8 cellular contexts compared by ENCODE assay signal in the genomic region with DNA sequence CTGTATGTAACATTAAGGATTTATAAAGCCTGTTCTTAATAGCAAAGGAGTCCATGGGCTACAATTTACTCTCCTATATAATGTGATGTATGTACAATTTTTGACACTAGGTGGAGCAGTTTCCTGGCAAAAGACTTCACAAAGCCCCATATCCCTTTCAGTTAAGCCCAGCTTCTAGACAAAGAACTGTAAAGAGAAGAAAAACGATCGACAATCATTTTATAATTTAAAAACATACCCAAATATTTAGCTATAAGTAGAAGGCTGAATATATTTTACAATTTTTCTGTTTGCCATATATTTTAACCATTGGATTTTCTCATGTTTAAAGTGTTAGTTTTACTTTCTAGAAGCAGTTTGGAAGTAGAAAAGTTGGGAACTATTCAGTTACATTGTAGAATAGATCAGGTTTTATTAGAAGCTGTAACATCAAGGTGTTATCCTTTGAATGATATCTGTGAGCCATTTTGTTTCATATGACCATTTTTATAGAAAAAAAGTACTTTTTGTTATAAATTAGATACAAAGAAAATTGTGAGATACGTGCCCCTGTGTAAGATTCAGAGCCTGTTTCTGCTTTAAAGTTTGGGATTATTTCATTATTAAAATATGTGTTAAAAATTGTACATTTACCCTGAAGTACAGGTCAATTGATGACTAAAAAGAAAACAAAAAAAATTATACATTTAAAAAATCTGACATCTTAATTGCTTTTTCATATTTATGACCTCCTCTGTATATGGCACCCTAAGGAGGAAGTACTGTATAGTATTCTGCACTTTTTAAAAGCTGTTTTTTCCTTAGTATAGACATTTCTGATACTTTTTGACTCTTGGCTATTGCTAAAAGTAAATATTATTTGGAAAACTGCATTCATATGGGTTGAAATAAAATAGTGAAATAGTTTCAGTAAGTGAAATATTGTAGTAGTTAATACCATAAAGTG. TPM values are rescaled to one million over a fixed set of nuclear protein-coding genes. Genes with fewer than 3 reads are reported as not detected.
DNase-seq lines count a peak whose midpoint lies in the region; ATAC-seq and TF ChIP-seq lines count a peak whose summit lies in the region.

No MANE protein-coding gene starts in this region.

- peaks cover 10% of the 10 kb centered on the region for H3K4me1 ChIP-seq in CD8-positive, alpha-beta T cell (ENCODE audit: insufficient read depth, low read length)

- peak; percentile 75 for TF ChIP-seq CTCF in CD8-positive, alpha-beta T cell (IDR thresholded peaks at IDR 0.05)

- H3K36me3 Mint-ChIP-seq in CD8-positive, alpha-beta T cell, result peaks cover 23% of the 10 kb centered on the region
- H3K36me3 Mint-ChIP-seq in stimulated activated naive CD8-positive, alpha-beta T cell treated with anti-CD3 and anti-CD28 coated beads, Interleukin-15, Interleukin-2, amounts not matched to agents 100 ng/mL and 50 ng/mL, for 24 hours (ENCODE audit: low read depth), result peaks cover 28% of the 10 kb centered on the region

- peak overlapping the region; percentile 58 for H3K27ac Mint-ChIP-seq in CD8-positive, alpha-beta T cell
- peak overlapping the region; percentile 100 for H3K27ac Mint-ChIP-seq in stimulated activated naive CD8-positive, alpha-beta T cell treated with anti-CD3 and anti-CD28 coated beads, Interleukin-15, Interleukin-2, amounts not matched to agents 100 ng/mL and 50 ng/mL, for 24 hours

- H3K9me3 ChIP-seq in CD8-positive, alpha-beta T cell (ENCODE audit: low read length), result no peaks in the 10 kb centered on the region

- peaks cover 3% of the 10 kb centered on the region for H3K36me3 ChIP-seq in CD8-positive, alpha-beta T cell (ENCODE audit: insufficient read depth, low read length)

- no peaks in the 10 kb centered on the region for H3K27me3 Mint-ChIP-seq in CD8-positive, alpha-beta T cell (ENCODE audit: low read depth)
- H3K27me3 Mint-ChIP-seq in stimulated activated naive CD8-positive, alpha-beta T cell treated with anti-CD3 and anti-CD28 coated beads, Interleukin-15, Interleukin-2, amounts not matched to agents 100 ng/mL and 50 ng/mL, for 24 hours, result no peaks in the 10 kb centered on the region

- POLR2A ChIA-PET in CD8-positive, alpha-beta T cell (lab: Charles Lee), result interaction anchor here (0.5 to 1.5 kb wide), 2 partner anchors 12 to 93 kb away, joined by 3 read pairs; no protein-coding TSS in a partner anchor

- DNase-seq in CD8-positive, alpha-beta T cell, result peak in 1 of 7 experiments; percentile 15
- peak; percentile 94 for DNase-seq in NAMALWA (ENCODE audit: low spot score)
- DNase-seq in RPMI8226, result peak; percentile 69
- DNase-seq in cerebellum (ENCODE audit: low spot score), result peak; percentile 66
- DNase-seq in left kidney (ENCODE audit: low read depth, low spot score), result peak; percentile 93
- DNase-seq in T1000 (lab: John Stamatoyannopoulos, UW), result no peak

- H3K4me3 ChIP-seq in CD8-positive, alpha-beta T cell (ENCODE audit: low read depth, low read length), result no peak overlapping the region

- intact Hi-C loops in CD8-positive, alpha-beta T cell (cut with DNase I, micrococcal nuclease), result loop anchor here (1.0 to 10.0 kb wide), 5 partner anchors 33 to 281 kb away; no protein-coding TSS in a partner anchor

- CTCF ChIA-PET in CD8-positive, alpha-beta T cell (lab: Charles Lee), result interaction anchor here (0.6 to 7.0 kb wide), 28 partner anchors 8 to 284 kb away, joined by 3 to 58 read pairs (median 4); partner anchors contain the start of genes PTRH2 and VMP1

- H3K4me1 Mint-ChIP-seq in CD8-positive, alpha-beta T cell (ENCODE audit: low read depth), result peaks cover 16% of the 10 kb centered on the region
- peaks cover 79% of the 10 kb centered on the region for H3K4me1 Mint-ChIP-seq in stimulated activated naive CD8-positive, alpha-beta T cell treated with anti-CD3 and anti-CD28 coated beads, Interleukin-15, Interleukin-2, amounts not matched to agents 100 ng/mL and 50 ng/mL, for 24 hours (ENCODE audit: low read depth)

- no peaks in the 10 kb centered on the region for H3K27me3 ChIP-seq in CD8-positive, alpha-beta T cell (ENCODE audit: insufficient read depth, low read length)

- H3K4me3 Mint-ChIP-seq in CD8-positive, alpha-beta T cell, result no peak overlapping the region
- H3K4me3 Mint-ChIP-seq in stimulated activated naive CD8-positive, alpha-beta T cell treated with anti-CD3 and anti-CD28 coated beads, Interleukin-15, Interleukin-2, amounts not matched to agents 100 ng/mL and 50 ng/mL, for 24 hours, result peak overlapping the region; percentile 64

- H3K9me3 Mint-ChIP-seq in CD8-positive, alpha-beta T cell, result no peaks in the 10 kb centered on the region
- H3K9me3 Mint-ChIP-seq in stimulated activated naive CD8-positive, alpha-beta T cell treated with anti-CD3 and anti-CD28 coated beads, Interleukin-15, Interleukin-2, amounts not matched to agents 100 ng/mL and 50 ng/mL, for 24 hours, result no peaks in the 10 kb centered on the region

- H3K27ac ChIP-seq in CD8-positive, alpha-beta T cell (ENCODE audit: low read depth, low read length), result no peak overlapping the region

- ATAC-seq in CD8-positive, alpha-beta T cell, result peak; percentile 98
- ATAC-seq in GM19351 (IDR thresholded peaks at IDR 0.05; ENCODE audit: unreplicated experiment), result peak; percentile 43

RNA-seq across cellular contexts. Expression of gene VMP1, which starts 46.3 kb away (rescaled TPM):
- 10 to 100 TPM; 56.8 to 66.2 TPM for total RNA-seq in CD8-positive, alpha-beta T cell
- 153 TPM for total RNA-seq in cerebellum

RNA-seq across cellular contexts. Expression of gene PTRH2, which starts 46.6 kb away (rescaled TPM):
- 1 to 10 TPM; 6.1 to 7.6 TPM for total RNA-seq in CD8-positive, alpha-beta T cell
- 13.8 TPM for total RNA-seq in cerebellum
